Comparison of ENCODE assay signal across 1 cellular context in genomic region chr2:232871418-232871834, GRCh38.
TF ChIP-seq lines count a peak whose summit lies in the region.

No MANE protein-coding gene starts in this region.

TF ChIP-seq in HepG2, 621 proteins besides CTCF, POLR2A, EP300 and RAD21 (continued from another document and continues in another):
- peak; percentile 59; the same call in 1 of the 2 replicates for TF ChIP-seq ZXDC (CRISPR knock-in tag; IDR thresholded peaks at IDR 0.05)
- no peak for TF ChIP-seq TBX2 (CRISPR knock-in tag; IDR thresholded peaks at IDR 0.05; ENCODE audit: borderline replicate concordance)
- TF ChIP-seq FOSL2 (CRISPR knock-in tag; IDR thresholded peaks at IDR 0.05): 0 out of 2 replicates have a peak, but pooled peaks have one; percentile 2
- peak; percentile 1; the same call in 1 of the 2 replicates for TF ChIP-seq PATZ1 (CRISPR knock-in tag; IDR thresholded peaks at IDR 0.05)
- peak; percentile 6; the same call in 1 of the 2 replicates for TF ChIP-seq ZBTB49 (CRISPR knock-in tag; IDR thresholded peaks at IDR 0.05; ENCODE audit: borderline replicate concordance)
- TF ChIP-seq ZNF788 (CRISPR knock-in tag; IDR thresholded peaks at IDR 0.05; ENCODE audit: borderline replicate concordance): no peak
- no peak for TF ChIP-seq TCF12 (IDR thresholded peaks at IDR 0.05)
- no peak for TF ChIP-seq TCF12 (CRISPR knock-in tag; IDR thresholded peaks at IDR 0.05)
- peak; percentile 79; the same call in 1 of the 2 replicates for TF ChIP-seq THAP7 (CRISPR knock-in tag; IDR thresholded peaks at IDR 0.05)
- TF ChIP-seq ZBTB33 (CRISPR knock-in tag; IDR thresholded peaks at IDR 0.05): peak; percentile 97
- TF ChIP-seq CBX5 (CRISPR knock-in tag; IDR thresholded peaks at IDR 0.05; ENCODE audit: borderline replicate concordance): peak; percentile 49; the same call in 1 of the 2 replicates
- TF ChIP-seq TFDP2 (CRISPR knock-in tag; IDR thresholded peaks at IDR 0.05): no peak
- 0 out of 2 replicates have a peak, but pooled peaks have one; percentile 15 for TF ChIP-seq ZNF383 (CRISPR knock-in tag; IDR thresholded peaks at IDR 0.05; ENCODE audit: borderline replicate concordance)
- 0 out of 2 replicates have a peak, but pooled peaks have one; percentile 13 for TF ChIP-seq POGZ (CRISPR knock-in tag; IDR thresholded peaks at IDR 0.05)
- peak; percentile 71; the same call in 1 of the 2 replicates for TF ChIP-seq ZBTB4 (CRISPR knock-in tag; IDR thresholded peaks at IDR 0.05; ENCODE audit: borderline replicate concordance)
- TF ChIP-seq ZFP91 (CRISPR knock-in tag; IDR thresholded peaks at IDR 0.05; ENCODE audit: borderline replicate concordance): peak; percentile 97
- no peak for TF ChIP-seq EED (CRISPR knock-in tag; IDR thresholded peaks at IDR 0.05)
- peak; percentile 45; the same call in 1 of the 2 replicates for TF ChIP-seq MAX (IDR thresholded peaks at IDR 0.05)
- TF ChIP-seq RNF219 (CRISPR knock-in tag; IDR thresholded peaks at IDR 0.05): no peak
- 0 out of 2 replicates have a peak, but pooled peaks have one; percentile 16 for TF ChIP-seq ZNF766 (CRISPR knock-in tag; IDR thresholded peaks at IDR 0.05; ENCODE audit: borderline replicate concordance)
- 0 out of 2 replicates have a peak, but pooled peaks have one; percentile 1 for TF ChIP-seq ATF2 (CRISPR knock-in tag; IDR thresholded peaks at IDR 0.05)
- no peak for TF ChIP-seq SNAPC2 (CRISPR knock-in tag; IDR thresholded peaks at IDR 0.05)
- TF ChIP-seq ZNF468 (CRISPR knock-in tag; IDR thresholded peaks at IDR 0.05): peak; percentile 92
- TF ChIP-seq AKAP8 (CRISPR knock-in tag; IDR thresholded peaks at IDR 0.05): peak; percentile 3; the same call in 1 of the 2 replicates
- TF ChIP-seq TEAD3 (CRISPR knock-in tag; optimal IDR thresholded peaks at IDR 0.05; ENCODE audit: borderline replicate concordance): no peak
- TF ChIP-seq ZSCAN21 (CRISPR knock-in tag; IDR thresholded peaks at IDR 0.05; ENCODE audit: borderline replicate concordance): peak; percentile 43; the same call in 1 of the 2 replicates
- TF ChIP-seq ZHX1 (CRISPR knock-in tag; IDR thresholded peaks at IDR 0.05; ENCODE audit: low read depth): 0 out of 2 replicates have a peak, but pooled peaks have one; percentile 56
